Comparison of ENCODE assay signal across 22 cellular contexts in genomic region chr9:129456549-129457324, GRCh38.
DNase-seq lines count a peak whose midpoint lies in the region; ATAC-seq, FAIRE-seq and TF ChIP-seq lines count a peak whose summit lies in the region.
"Had no signal": no experiment of that assay in that cellular context is flagged by ENCODE, and none has a peak within 500 bp of the region (broad histone marks: within the 10 kb centered on the region; RNA-seq: fewer than 3 reads in every experiment).

No MANE protein-coding gene starts in this region.

- H3K4me3 ChIP-seq in naive thymus-derived CD4-positive, alpha-beta T cell (ENCODE audit: low read length): no peak overlapping the region
- H3K4me3 ChIP-seq: HAP-1, suprapubic skin had no signal

- no peaks in the 10 kb centered on the region for H3K36me3 ChIP-seq in naive thymus-derived CD4-positive, alpha-beta T cell (ENCODE audit: control insufficient read depth in 2 of 3, insufficient read depth in 3 of 3, low read length in 3 of 3)
- H3K36me3 ChIP-seq: BE2C, HAP-1, suprapubic skin had no signal

- no peaks in the 10 kb centered on the region for H3K9me3 ChIP-seq in naive thymus-derived CD4-positive, alpha-beta T cell (ENCODE audit: control insufficient read depth in 2 of 3, low read length in 3 of 3)
- H3K9me3 ChIP-seq: BE2C, HAP-1, SK-N-SH, suprapubic skin had no signal

- H3K27ac ChIP-seq in naive thymus-derived CD4-positive, alpha-beta T cell (ENCODE audit: low read depth, low read length): no peak overlapping the region
- H3K27ac ChIP-seq: suprapubic skin had no signal

- H3K4me1 ChIP-seq in naive thymus-derived CD4-positive, alpha-beta T cell (ENCODE audit: control insufficient read depth in 2 of 2, insufficient read depth in 2 of 2, low read length in 2 of 2): peaks cover 32 to 35% of the 10 kb centered on the region in 2 donors

- H3K27me3 ChIP-seq in naive thymus-derived CD4-positive, alpha-beta T cell (ENCODE audit: control insufficient read depth in 2 of 2, insufficient read depth in 2 of 2, low read length in 2 of 2): no peaks in the 10 kb centered on the region
- H3K27me3 ChIP-seq: BE2C, suprapubic skin had no signal

- no peak for TF ChIP-seq CTCF in GM13976 (IDR thresholded peaks at IDR 0.05; ENCODE audit: borderline replicate concordance, control extremely low read depth, extremely low read depth, insufficient read depth, missing control alignments)

- no peak for ATAC-seq in activated naive CD8-positive, alpha-beta T cell treated with anti-CD3 and anti-CD28 coated beads, Interleukin-2, amount 10 ng/mL, durations not matched to agents 7 days and 5 days (ENCODE audit: low read depth)
- ATAC-seq in naive thymus-derived CD4-positive, alpha-beta T cell: no peak
- ATAC-seq: WTC11 had no signal

- no peak overlapping the region for H3K4me3 Mint-ChIP-seq in activated naive CD8-positive, alpha-beta T cell treated with anti-CD3 and anti-CD28 coated beads, Interleukin-2, amount 10 ng/mL, durations not matched to agents 7 days and 5 days
- H3K4me3 Mint-ChIP-seq in activated naive CD8-positive, alpha-beta T cell treated with anti-CD3 and anti-CD28 coated beads for 36 hours: no peak overlapping the region
- H3K4me3 Mint-ChIP-seq in activated T-helper 1 cell treated with anti-CD3 and anti-CD28 coated beads, Interleukin-12 subunit alpha, Interleukin-12 subunit beta, Interleukin-2, Interleukin-4 antibody, amounts not matched to agents 30 ng/mL and 10 ng/mL and 1 ng/mL, durations not matched to agents 14 hours and 24 hours and 36 hours: no peak overlapping the region
- H3K4me3 Mint-ChIP-seq in naive thymus-derived CD4-positive, alpha-beta T cell: peak overlapping the region in 3 of 10 donors; percentile 29 to 57 (median 41)
- H3K4me3 Mint-ChIP-seq: activated naive CD4-positive, alpha-beta T cell treated with anti-CD3 and anti-CD28 coated beads, Interleukin-2, amount 10 ng/mL, durations not matched to agents 7 days and 5 days; dendritic cell treated with granulocyte-macrophage colony-stimulating factor and Interleukin-4, amounts not matched to agents 40 ng/mL and 50 ng/mL, for 4 days; WTC11 had no signal

- no peak for DNase-seq in activated naive CD8-positive, alpha-beta T cell treated with anti-CD3 and anti-CD28 coated beads, Interleukin-2, amount 10 ng/mL, durations not matched to agents 7 days and 5 days
- DNase-seq in activated naive CD8-positive, alpha-beta T cell treated with anti-CD3 and anti-CD28 coated beads for 36 hours: no peak
- DNase-seq in activated T-helper 1 cell treated with anti-CD3 and anti-CD28 coated beads, Interleukin-12 subunit alpha, Interleukin-12 subunit beta, Interleukin-2, Interleukin-4 antibody, amounts not matched to agents 30 ng/mL and 10 ng/mL and 1 ng/mL, durations not matched to agents 14 hours and 24 hours and 36 hours (ENCODE audit: low spot score): no peak
- no peak for DNase-seq in naive thymus-derived CD4-positive, alpha-beta T cell
- no peak for DNase-seq in urothelium cell line (ENCODE audit: low spot score)
- DNase-seq in GM13976 (ENCODE audit: low spot score): no peak
- DNase-seq in NCI-H146 treated with DMSO at 0.1 percent for 48 hours (lab: John Stamatoyannopoulos, UW; ENCODE audit: unreplicated experiment): no peak
- no peak for DNase-seq in dedifferentiated amniotic fluid mesenchymal stem cell (ENCODE audit: extremely low spot score)
- DNase-seq: activated naive CD4-positive, alpha-beta T cell treated with anti-CD3 and anti-CD28 coated beads, Interleukin-2, amount 10 ng/mL, durations not matched to agents 7 days and 5 days; aorta; BE2C; islet precursor cell; NCI-H1105; NCI-H2029; NCI-H226; SK-N-SH; T1000 had no signal

- no peaks in the 10 kb centered on the region for H3K36me3 Mint-ChIP-seq in activated naive CD8-positive, alpha-beta T cell treated with anti-CD3 and anti-CD28 coated beads, Interleukin-2, amount 10 ng/mL, durations not matched to agents 7 days and 5 days
- H3K36me3 Mint-ChIP-seq in activated naive CD8-positive, alpha-beta T cell treated with anti-CD3 and anti-CD28 coated beads for 36 hours: no peaks in the 10 kb centered on the region
- peaks cover 2% of the 10 kb centered on the region for H3K36me3 Mint-ChIP-seq in activated T-helper 1 cell treated with anti-CD3 and anti-CD28 coated beads, Interleukin-12 subunit alpha, Interleukin-12 subunit beta, Interleukin-2, Interleukin-4 antibody, amounts not matched to agents 30 ng/mL and 10 ng/mL and 1 ng/mL, durations not matched to agents 14 hours and 24 hours and 36 hours (ENCODE audit: low read depth)
- peaks cover 0 to 10% (median 0%) of the 10 kb centered on the region in 5 donors for H3K36me3 Mint-ChIP-seq in naive thymus-derived CD4-positive, alpha-beta T cell
- H3K36me3 Mint-ChIP-seq: activated naive CD4-positive, alpha-beta T cell treated with anti-CD3 and anti-CD28 coated beads, Interleukin-2, amount 10 ng/mL, durations not matched to agents 7 days and 5 days; WTC11 had no signal

- intact Hi-C loops in activated T-helper 1 cell treated with anti-CD3 and anti-CD28 coated beads, Interleukin-12 subunit alpha, Interleukin-12 subunit beta, Interleukin-2, Interleukin-4 antibody, amounts not matched to agents 30 ng/mL and 10 ng/mL and 1 ng/mL, durations not matched to agents 14 hours and 24 hours and 36 hours (cut with micrococcal nuclease): no loop called here
- intact Hi-C loops in naive thymus-derived CD4-positive, alpha-beta T cell (cut with micrococcal nuclease): no loop called here

- peak overlapping the region; percentile 30 for H3K27ac Mint-ChIP-seq in activated naive CD8-positive, alpha-beta T cell treated with anti-CD3 and anti-CD28 coated beads, Interleukin-2, amount 10 ng/mL, durations not matched to agents 7 days and 5 days
- H3K27ac Mint-ChIP-seq in activated naive CD8-positive, alpha-beta T cell treated with anti-CD3 and anti-CD28 coated beads for 36 hours: no peak overlapping the region
- peak overlapping the region; percentile 26 for H3K27ac Mint-ChIP-seq in activated T-helper 1 cell treated with anti-CD3 and anti-CD28 coated beads, Interleukin-12 subunit alpha, Interleukin-12 subunit beta, Interleukin-2, Interleukin-4 antibody, amounts not matched to agents 30 ng/mL and 10 ng/mL and 1 ng/mL, durations not matched to agents 14 hours and 24 hours and 36 hours
- H3K27ac Mint-ChIP-seq in naive thymus-derived CD4-positive, alpha-beta T cell: peak overlapping the region; percentile 2 to 82 (median 37)
- H3K27ac Mint-ChIP-seq: activated naive CD4-positive, alpha-beta T cell treated with anti-CD3 and anti-CD28 coated beads, Interleukin-2, amount 10 ng/mL, durations not matched to agents 7 days and 5 days; dendritic cell treated with granulocyte-macrophage colony-stimulating factor and Interleukin-4, amounts not matched to agents 40 ng/mL and 50 ng/mL, for 4 days; WTC11 had no signal

- H3K9me3 Mint-ChIP-seq in activated naive CD8-positive, alpha-beta T cell treated with anti-CD3 and anti-CD28 coated beads, Interleukin-2, amount 10 ng/mL, durations not matched to agents 7 days and 5 days: peaks cover 1% of the 10 kb centered on the region
- H3K9me3 Mint-ChIP-seq in activated naive CD8-positive, alpha-beta T cell treated with anti-CD3 and anti-CD28 coated beads for 36 hours: no peaks in the 10 kb centered on the region
- no peaks in the 10 kb centered on the region for H3K9me3 Mint-ChIP-seq in activated T-helper 1 cell treated with anti-CD3 and anti-CD28 coated beads, Interleukin-12 subunit alpha, Interleukin-12 subunit beta, Interleukin-2, Interleukin-4 antibody, amounts not matched to agents 30 ng/mL and 10 ng/mL and 1 ng/mL, durations not matched to agents 14 hours and 24 hours and 36 hours
- H3K9me3 Mint-ChIP-seq in naive thymus-derived CD4-positive, alpha-beta T cell: peaks cover 0 to 13% (median 0%) of the 10 kb centered on the region in 11 donors
- H3K9me3 Mint-ChIP-seq: activated naive CD4-positive, alpha-beta T cell treated with anti-CD3 and anti-CD28 coated beads, Interleukin-2, amount 10 ng/mL, durations not matched to agents 7 days and 5 days; dendritic cell treated with granulocyte-macrophage colony-stimulating factor and Interleukin-4, amounts not matched to agents 40 ng/mL and 50 ng/mL, for 4 days; WTC11 had no signal

- CTCF ChIA-PET in naive thymus-derived CD4-positive, alpha-beta T cell (lab: Charles Lee): no interaction called here

- H3K27me3 Mint-ChIP-seq in activated naive CD8-positive, alpha-beta T cell treated with anti-CD3 and anti-CD28 coated beads, Interleukin-2, amount 10 ng/mL, durations not matched to agents 7 days and 5 days: peaks cover 10% of the 10 kb centered on the region
- no peaks in the 10 kb centered on the region for H3K27me3 Mint-ChIP-seq in activated naive CD8-positive, alpha-beta T cell treated with anti-CD3 and anti-CD28 coated beads for 36 hours
- H3K27me3 Mint-ChIP-seq in activated T-helper 1 cell treated with anti-CD3 and anti-CD28 coated beads, Interleukin-12 subunit alpha, Interleukin-12 subunit beta, Interleukin-2, Interleukin-4 antibody, amounts not matched to agents 30 ng/mL and 10 ng/mL and 1 ng/mL, durations not matched to agents 14 hours and 24 hours and 36 hours (ENCODE audit: insufficient read depth): peaks cover 11% of the 10 kb centered on the region
- H3K27me3 Mint-ChIP-seq in naive thymus-derived CD4-positive, alpha-beta T cell: peaks cover 0 to 9% (median 0%) of the 10 kb centered on the region in 5 donors

- FAIRE-seq in urothelium cell line (lab: Jason Lieb, UNC): peak; percentile 83
- FAIRE-seq: GM12892 had no signal

- peaks cover 19% of the 10 kb centered on the region for H3K4me1 Mint-ChIP-seq in activated naive CD8-positive, alpha-beta T cell treated with anti-CD3 and anti-CD28 coated beads, Interleukin-2, amount 10 ng/mL, durations not matched to agents 7 days and 5 days
- peaks cover 24% of the 10 kb centered on the region for H3K4me1 Mint-ChIP-seq in activated naive CD8-positive, alpha-beta T cell treated with anti-CD3 and anti-CD28 coated beads for 36 hours
- H3K4me1 Mint-ChIP-seq in activated T-helper 1 cell treated with anti-CD3 and anti-CD28 coated beads, Interleukin-12 subunit alpha, Interleukin-12 subunit beta, Interleukin-2, Interleukin-4 antibody, amounts not matched to agents 30 ng/mL and 10 ng/mL and 1 ng/mL, durations not matched to agents 14 hours and 24 hours and 36 hours (ENCODE audit: low read depth): peaks cover 48% of the 10 kb centered on the region
- peaks cover 20 to 53% (median 45%) of the 10 kb centered on the region in 7 donors for H3K4me1 Mint-ChIP-seq in naive thymus-derived CD4-positive, alpha-beta T cell

- in situ Hi-C loops in GM13976 (cut with MboI; ENCODE audit: low sequenced_read_pairs, unreplicated experiment): no loop called here

- POLR2A ChIA-PET in activated naive CD8-positive, alpha-beta T cell treated with anti-CD3 and anti-CD28 coated beads, Interleukin-2, amount 10 ng/mL, durations not matched to agents 7 days and 5 days (lab: Charles Lee): no interaction called here
- POLR2A ChIA-PET in naive thymus-derived CD4-positive, alpha-beta T cell (lab: Charles Lee): interaction anchor here (0.7 kb wide), 1 partner anchor 10 kb away, joined by 4 read pairs; no protein-coding TSS in a partner anchor
